ENCODE assay signal across 8 cellular contexts in genomic region chr9:111632051-111632450, GRCh38. TPM values are rescaled to one million over a fixed set of nuclear protein-coding genes. Genes with fewer than 3 reads are reported as not detected.
DNase-seq lines count a peak whose midpoint lies in the region; ATAC-seq and TF ChIP-seq lines count a peak whose summit lies in the region.

No MANE protein-coding gene starts in this region.

- peaks cover 42% of the 10 kb centered on the region for H3K4me1 Mint-ChIP-seq in CD14-positive monocyte
- H3K4me1 Mint-ChIP-seq in natural killer cell treated with Interleukin-12 subunit alpha and Interleukin-12 subunit beta and Interleukin-15 and Interleukin-18, amount 100 ng/mL, for 72 hours (ENCODE audit: low read depth in 2 of 2), result peaks cover 38 to 39% of the 10 kb centered on the region in 2 donors

- H3K27ac Mint-ChIP-seq in CD14-positive monocyte, result peak overlapping the region; percentile 89 to 95 (median 93)
- peak overlapping the region; percentile 72 to 89 for H3K27ac Mint-ChIP-seq in natural killer cell treated with Interleukin-12 subunit alpha and Interleukin-12 subunit beta and Interleukin-15 and Interleukin-18, amount 100 ng/mL, for 72 hours

- intact Hi-C loops in CD14-positive monocyte (cut with micrococcal nuclease), result loop anchor here in 1 of 2 donors (5.0 kb wide), 1 partner anchor 150 kb away; the partner anchor contains the start of gene ECPAS

- no peak for TF ChIP-seq CTCF in CD14-positive monocyte (IDR thresholded peaks at IDR 0.05)
- TF ChIP-seq CTCF in choroid plexus epithelial cell (conservative IDR thresholded peaks at IDR 0.05; ENCODE audit: low read depth, low read length), result no peak

- DNase-seq in CD14-positive monocyte (ENCODE audit: low spot score) (no peak), M059J (ENCODE audit: low read depth) (peak; percentile 10), choroid plexus epithelial cell (ENCODE audit: low read depth) (peak; percentile 11), cerebellar nuclear complex (lab: John Stamatoyannopoulos, UW) (no peak), NCI-H2081 (lab: John Stamatoyannopoulos, UW) (no peak)
- no peak for DNase-seq in natural killer cell treated with Interleukin-12 subunit alpha and Interleukin-12 subunit beta and Interleukin-15 and Interleukin-18, amount 100 ng/mL, for 72 hours (ENCODE audit: low spot score)

- H3K36me3 Mint-ChIP-seq in CD14-positive monocyte, result peaks cover 5 to 6% of the 10 kb centered on the region in 2 donors
- H3K36me3 Mint-ChIP-seq in natural killer cell treated with Interleukin-12 subunit alpha and Interleukin-12 subunit beta and Interleukin-15 and Interleukin-18, amount 100 ng/mL, for 72 hours, result no peaks in the 10 kb centered on the region

- peak overlapping the region; percentile 97 for H3K4me3 ChIP-seq in choroid plexus epithelial cell (ENCODE audit: low read depth, low read length)

- ATAC-seq in natural killer cell treated with Interleukin-12 subunit alpha and Interleukin-12 subunit beta and Interleukin-15 and Interleukin-18, amount 100 ng/mL, for 72 hours, result no peak
- no peak for ATAC-seq in HG02610 (IDR thresholded peaks at IDR 0.05; ENCODE audit: unreplicated experiment)
- ATAC-seq in GM21528 (IDR thresholded peaks at IDR 0.05; ENCODE audit: low FRiP score, unreplicated experiment), result no peak

- no peaks in the 10 kb centered on the region for H3K9me3 Mint-ChIP-seq in CD14-positive monocyte
- no peaks in the 10 kb centered on the region for H3K9me3 Mint-ChIP-seq in natural killer cell treated with Interleukin-12 subunit alpha and Interleukin-12 subunit beta and Interleukin-15 and Interleukin-18, amount 100 ng/mL, for 72 hours

- H3K27me3 Mint-ChIP-seq in CD14-positive monocyte (ENCODE audit: low read depth in 3 of 3), result peaks cover 0 to 2% (median 0%) of the 10 kb centered on the region in 3 donors
- peaks cover 0 to 2% of the 10 kb centered on the region in 2 donors for H3K27me3 Mint-ChIP-seq in natural killer cell treated with Interleukin-12 subunit alpha and Interleukin-12 subunit beta and Interleukin-15 and Interleukin-18, amount 100 ng/mL, for 72 hours

- H3K4me3 Mint-ChIP-seq in CD14-positive monocyte, result peak overlapping the region; percentile 93
- peak overlapping the region; percentile 89 for H3K4me3 Mint-ChIP-seq in natural killer cell treated with Interleukin-12 subunit alpha and Interleukin-12 subunit beta and Interleukin-15 and Interleukin-18, amount 100 ng/mL, for 72 hours

RNA-seq across cellular contexts. Expression of gene DNAJC25, which starts 0.9 kb away (rescaled TPM):
- 1 to 10 TPM; 1.1 to 1.6 TPM for polyA plus RNA-seq in CD14-positive monocyte
- total RNA-seq in M059J (2014; rRNA removed; shearing (Covaris generic)), result 11.4 and 14.2 TPM in 2 replicates
- total RNA-seq in natural killer cell treated with Interleukin-12 subunit alpha and Interleukin-12 subunit beta and Interleukin-15 and Interleukin-18, amount 100 ng/mL, for 72 hours, result 1 to 10 TPM; 7.0 to 7.2 TPM

RNA-seq across cellular contexts. Expression of gene GNG10, which starts 29.4 kb away (rescaled TPM):
- polyA plus RNA-seq in CD14-positive monocyte, result 10 to 100 TPM; 67.9 to 84.1 TPM
- total RNA-seq in M059J (2014; rRNA removed; shearing (Covaris generic)), result 139 and 156 TPM in 2 replicates
- 10 to 100 TPM; 22.0 to 23.0 TPM for total RNA-seq in natural killer cell treated with Interleukin-12 subunit alpha and Interleukin-12 subunit beta and Interleukin-15 and Interleukin-18, amount 100 ng/mL, for 72 hours

RNA-seq across cellular contexts. Expression of gene PTGR1, which starts 32.6 kb away (rescaled TPM):
- 1 to 10 TPM in 1 of 2 donors, under 1 TPM in 1; 0.68 to 1.1 TPM for polyA plus RNA-seq in CD14-positive monocyte
- total RNA-seq in M059J (2014; rRNA removed; shearing (Covaris generic)), result 102 and 111 TPM in 2 replicates
- total RNA-seq in natural killer cell treated with Interleukin-12 subunit alpha and Interleukin-12 subunit beta and Interleukin-15 and Interleukin-18, amount 100 ng/mL, for 72 hours, result not detected

Comparison
In these comparisons a context has a peak if more than half of its experiments do, and no peak if none do; other contexts are left out.
1. DNase-seq: peak in M059J (single experiment) and choroid plexus epithelial cell (single experiment); none in CD14-positive monocyte (single experiment), natural killer cell treated with Interleukin-12 subunit alpha and Interleukin-12 subunit beta and Interleukin-15 and Interleukin-18, amount 100 ng/mL, for 72 hours (single experiment), cerebellar nuclear complex (0 of 2) and NCI-H2081 (0 of 2).
2. RNA of gene PTGR1, which starts 32.6 kb away (total RNA-seq): 102 to 111 TPM in M059J; not detected in natural killer cell treated with Interleukin-12 subunit alpha and Interleukin-12 subunit beta and Interleukin-15 and Interleukin-18, amount 100 ng/mL, for 72 hours; every median in the first group is over 100 times any median in the second.